In genomic region chr12:104976703-104977102, GRCh38 we compare ENCODE assay signal across 21 cellular contexts. TPM values are rescaled to one million over a fixed set of nuclear protein-coding genes. Genes with fewer than 3 reads are reported as not detected.
DNase-seq lines count a peak whose midpoint lies in the region; ATAC-seq, FAIRE-seq and TF ChIP-seq lines count a peak whose summit lies in the region.
"Had no signal": no experiment of that assay in that cellular context is flagged by ENCODE, and none has a peak within 500 bp of the region (broad histone marks: within the 10 kb centered on the region; RNA-seq: fewer than 3 reads in every experiment).

No MANE protein-coding gene starts in this region.

- no peaks in the 10 kb centered on the region for H3K36me3 Mint-ChIP-seq in H9 (ENCODE audit: insufficient read depth in 1 of 3, low read depth in 3 of 3)

- no peak overlapping the region for H2BK120ac ChIP-seq in H9 (ENCODE audit: low read depth, low read length, poor library complexity, severe bottlenecking)
- H2BK120ac ChIP-seq in H1 (replicated peaks; ENCODE audit: low read depth, low read length) = no peak overlapping the region

- DNase-seq in H9 (peak; percentile 61), OCI-LY7 (ENCODE audit: low spot score) (no peak), H1 (ENCODE audit: low read depth in 1 of 2, low spot score in 2 of 2) (peak in 1 of 2 experiments; percentile 57), esophagus muscularis mucosa (ENCODE audit: extremely low spot score) (no peak), GM19238 (ENCODE audit: insufficient read length, low spot score) (no peak), SW 1271 (lab: John Stamatoyannopoulos, UW) (no peak)
- DNase-seq: BE2C; DMS79 treated with DMSO at 0.1 percent for 48 hours; NCI-H1092; NCI-H1436; NCI-H2029; NCI-H226; NCI-H510A treated with DMSO at 0.1 percent for 48 hours; NCI-H748 treated with DMSO at 0.1 percent for 48 hours; NK-92 treated with Interleukin-12 subunit alpha and Interleukin-12 subunit beta, amount 100 ng/mL, for 24 hours; OCI-M1; Right ventricle myocardium superior had no signal

- no peaks in the 10 kb centered on the region for H3K4me1 ChIP-seq in H9 (ENCODE audit: insufficient read depth, low read length)
- H3K4me1 ChIP-seq in OCI-LY7 (ENCODE audit: insufficient read depth, low read length, poor library complexity, severe bottlenecking) = peaks cover 15% of the 10 kb centered on the region
- no peaks in the 10 kb centered on the region for H3K4me1 ChIP-seq in H1 (replicated peaks in 1 of 4; ENCODE audit: control insufficient read depth in 3 of 4, insufficient read depth in 4 of 4, low read length in 3 of 4)
- H3K4me1 ChIP-seq in esophagus muscularis mucosa = no peaks in the 10 kb centered on the region
- H3K4me1 ChIP-seq: BE2C had no signal

- POLR2A ChIA-PET in OCI-LY7 (lab: Charles Lee) (interaction anchor here (0.6 kb wide), 1 partner anchor 18 kb away, joined by 3 read pairs; no protein-coding TSS in a partner anchor), H1 (lab: Charles Lee; ENCODE audit: partially characterized antibody) (no interaction called here)

- no peak overlapping the region for H3K4me2 ChIP-seq in H9 (ENCODE audit: insufficient read depth, insufficient read length, low read length)
- H3K4me2 ChIP-seq in OCI-LY7 (ENCODE audit: low read length) = no peak overlapping the region
- H3K4me2 ChIP-seq in H1 (ENCODE audit: insufficient read depth in 1 of 2, low read depth in 2 of 2, low read length in 2 of 2) = no peak overlapping the region

- no peaks in the 10 kb centered on the region for H3K4me1 Mint-ChIP-seq in H9

- H3K27me3 ChIP-seq in H9 (ENCODE audit: insufficient read depth, low read length) = no peaks in the 10 kb centered on the region
- no peaks in the 10 kb centered on the region for H3K27me3 ChIP-seq in H1 (replicated peaks in 1 of 4; ENCODE audit: control insufficient read depth in 3 of 4, extremely low read depth in 1 of 4, insufficient read depth in 3 of 4, low read length in 3 of 4)
- H3K27me3 ChIP-seq in esophagus muscularis mucosa = no peaks in the 10 kb centered on the region
- H3K27me3 ChIP-seq: BE2C had no signal

- H2BK12ac ChIP-seq in H9 (ENCODE audit: insufficient read length, low read depth, low read length) (no peak overlapping the region), H1 (ENCODE audit: low read depth, low read length) (no peak overlapping the region)

- peak; percentile 20; the same call in 1 of the 2 replicates for TF ChIP-seq CTCF in 22Rv1 (IDR thresholded peaks at IDR 0.05)
- peak; percentile 58 for TF ChIP-seq CTCF in H9 (conservative IDR thresholded peaks at IDR 0.05)
- peak; percentile 27; the same call in 1 of the 2 replicates for TF ChIP-seq CTCF in OCI-LY7 (conservative IDR thresholded peaks at IDR 0.05; ENCODE audit: low read length)
- peak; percentile 36 to 53 (median 46) for TF ChIP-seq CTCF in H1 (IDR thresholded peaks at IDR 0.05; ENCODE audit: control extremely low read depth in 1 of 3, insufficient read depth in 1 of 3, low read depth in 1 of 3, low read length in 3 of 3)
- TF ChIP-seq CTCF in esophagus muscularis mucosa (IDR thresholded peaks at IDR 0.05) = no peak

- H3K9me2 ChIP-seq in OCI-LY7 (ENCODE audit: insufficient read depth, low read length) = no peaks in the 10 kb centered on the region

- H3K9ac ChIP-seq in H9 (ENCODE audit: extremely low read depth, insufficient read length, low read length) (no peak overlapping the region), H1 (replicated peaks in 1 of 4; ENCODE audit: extremely low read depth in 1 of 4, low read depth in 3 of 4, low read length in 3 of 4) (no peak overlapping the region)

- no TSS peak for BruUV-seq in OCI-LY7 (replicated peaks; lab: Mats Ljungman, UMichigan)

- peaks cover 3% of the 10 kb centered on the region for H3K23me2 ChIP-seq in H9 (ENCODE audit: insufficient read length, low read depth, low read length, poor library complexity, severe bottlenecking)
- H3K23me2 ChIP-seq in H1 (ENCODE audit: low read depth, low read length) = no peaks in the 10 kb centered on the region

- H3K4ac ChIP-seq in H9 (ENCODE audit: low read depth, low read length) = no peak overlapping the region
- no peak overlapping the region for H3K4ac ChIP-seq in H1 (replicated peaks; ENCODE audit: insufficient read length, low read depth, low read length)

- no peak overlapping the region for H2AK5ac ChIP-seq in H9 (ENCODE audit: insufficient read length, low read length)
- no peak overlapping the region for H2AK5ac ChIP-seq in H1 (ENCODE audit: low read depth, low read length)

- TF ChIP-seq POLR2A in H1 (IDR thresholded peaks at IDR 0.05; ENCODE audit: control extremely low read depth in 1 of 2, low read depth in 2 of 2, low read length in 2 of 2) (no peak), esophagus muscularis mucosa (IDR thresholded peaks at IDR 0.05; ENCODE audit: low read depth) (no peak)

- H3K27me3 Mint-ChIP-seq in H9 (ENCODE audit: low read depth) = peaks cover 1% of the 10 kb centered on the region

- H4K20me1 ChIP-seq in H9 (ENCODE audit: control insufficient read depth, insufficient read depth, insufficient read length) = no peaks in the 10 kb centered on the region
- H4K20me1 ChIP-seq in OCI-LY7 (ENCODE audit: insufficient read depth, low read length) = no peaks in the 10 kb centered on the region
- no peaks in the 10 kb centered on the region for H4K20me1 ChIP-seq in H1 (replicated peaks in 1 of 2; ENCODE audit: control insufficient read depth in 1 of 2, insufficient read depth in 2 of 2, low read length in 2 of 2)

- H3K56ac ChIP-seq in H9 (ENCODE audit: insufficient read length, low read depth, low read length) (no peak overlapping the region), H1 (replicated peaks; ENCODE audit: insufficient read length, low read depth, low read length) (no peak overlapping the region)

- TF ChIP-seq RAD21 in H1 (IDR thresholded peaks at IDR 0.05 in 1 of 2, conservative IDR thresholded peaks at IDR 0.05 in 1 of 2; ENCODE audit: low read depth in 2 of 2, low read length in 2 of 2) = peak; percentile 24 to 43; a peak in 3 of 4 replicates

- H3K27ac Mint-ChIP-seq in H9 = no peak overlapping the region

- H4K5ac ChIP-seq in H9 (ENCODE audit: insufficient read length, low read depth, low read length) (no peak overlapping the region), H1 (ENCODE audit: insufficient read length, low read depth, low read length) (no peak overlapping the region)

- no peak for TF ChIP-seq EP300 in H1 (IDR thresholded peaks at IDR 0.05; ENCODE audit: borderline replicate concordance in 1 of 2, low read depth in 2 of 2, low read length in 2 of 2)
- no peak for TF ChIP-seq EP300 in esophagus muscularis mucosa (IDR thresholded peaks at IDR 0.05)

- no peaks in the 10 kb centered on the region for H3K9me3 ChIP-seq in H9 (ENCODE audit: control insufficient read depth, low read depth, low read length)
- no peaks in the 10 kb centered on the region for H3K9me3 ChIP-seq in OCI-LY7 (ENCODE audit: low read length)
- H3K9me3 ChIP-seq in H1 (ENCODE audit: insufficient read depth in 2 of 2, low read depth in 1 of 2, low read length in 1 of 2) = no peaks in the 10 kb centered on the region
- no peaks in the 10 kb centered on the region for H3K9me3 ChIP-seq in esophagus muscularis mucosa
- H3K9me3 ChIP-seq: BE2C had no signal

- no peak for ATAC-seq in HG02970 (IDR thresholded peaks at IDR 0.05; ENCODE audit: low FRiP score, unreplicated experiment)
- ATAC-seq: GM12878 had no signal

- H3K14ac ChIP-seq in H9 (ENCODE audit: insufficient read depth, low read length) (no peak overlapping the region), H1 (ENCODE audit: insufficient read length) (no peak overlapping the region)

- no peak overlapping the region for H3T11ph ChIP-seq in H9 (ENCODE audit: low read length)

- H3K79me2 ChIP-seq in H9 (ENCODE audit: insufficient read depth, low read length) (no peaks in the 10 kb centered on the region), OCI-LY7 (ENCODE audit: insufficient read depth, low read depth, low read length) (no peaks in the 10 kb centered on the region), H1 (ENCODE audit: control insufficient read depth in 1 of 2, insufficient read depth in 2 of 2, low read length in 2 of 2) (no peaks in the 10 kb centered on the region)

- H3K18ac ChIP-seq in H9 (ENCODE audit: insufficient read length, low read depth, low read length) = no peak overlapping the region
- H3K18ac ChIP-seq in H1 (ENCODE audit: extremely low read depth, low read length) = no peak overlapping the region

- no peak overlapping the region for H3K4me3 ChIP-seq in OCI-LY7 (ENCODE audit: low read depth, low read length, poor library complexity, severe bottlenecking)
- no peak overlapping the region for H3K4me3 ChIP-seq in H1 (ENCODE audit: extremely low read depth in 1 of 4, insufficient read depth in 2 of 4, low read depth in 3 of 4, low read length in 4 of 4)
- no peak overlapping the region for H3K4me3 ChIP-seq in esophagus muscularis mucosa
- H3K4me3 ChIP-seq: GM12878 had no signal

- intact Hi-C loops in OCI-LY7 (cut with micrococcal nuclease; ENCODE audit: unreplicated experiment) (no loop called here), esophagus muscularis mucosa (cut with DNase I) (no loop called here)

- no peaks in the 10 kb centered on the region for H3K9me3 Mint-ChIP-seq in H9

- H2AFZ ChIP-seq in H9 (ENCODE audit: low read length) (no peak overlapping the region), OCI-LY7 (ENCODE audit: low read length) (no peak overlapping the region), H1 (ENCODE audit: low read length) (no peak overlapping the region)

- FAIRE-seq in H1 (lab: Jason Lieb, UNC) = no peak
- FAIRE-seq: A204.1, GM12878 had no signal

- H3K27ac ChIP-seq in 22Rv1 = no peak overlapping the region
- no peak overlapping the region for H3K27ac ChIP-seq in H9 (ENCODE audit: insufficient read length, low read depth, low read length)
- H3K27ac ChIP-seq in OCI-LY7 (ENCODE audit: low read depth, low read length, poor library complexity, severe bottlenecking) = no peak overlapping the region
- H3K27ac ChIP-seq in H1 (ENCODE audit: low read depth, low read length) = no peak overlapping the region
- no peak overlapping the region for H3K27ac ChIP-seq in esophagus muscularis mucosa (replicated peaks in 1 of 4)

- H3K36me3 ChIP-seq in OCI-LY7 (ENCODE audit: insufficient read depth, low read length) (no peaks in the 10 kb centered on the region), H1 (ENCODE audit: control insufficient read depth in 2 of 4, insufficient read depth in 4 of 4, low read length in 3 of 4) (no peaks in the 10 kb centered on the region), esophagus muscularis mucosa (no peaks in the 10 kb centered on the region)
- H3K36me3 ChIP-seq: BE2C had no signal

- no CpG with 5 or more reads among the region's 8 CpGs for WGBS in H9 (ENCODE audit: extremely low coverage, insufficient read length, low lambda C conversion rate)
- WGBS in H1 (ENCODE audit: extremely low coverage in 1 of 2, insufficient coverage in 1 of 2, insufficient read length in 1 of 2, insufficient replicate concordance in 2 of 2, low coverage in 1 of 2, low lambda C conversion rate in 2 of 2, missing lambda C conversion rate in 1 of 2), 2 experiments = 68% methylated on average over 8 of the region's 8 CpGs; no CpG with 5 or more reads in 1 of the 2 experiments
- 83% methylated on average over 7 of the region's 8 CpGs for WGBS in esophagus muscularis mucosa

- H2BK20ac ChIP-seq in H9 (ENCODE audit: low read depth, low read length, poor library complexity, severe bottlenecking) (no peak overlapping the region), H1 (ENCODE audit: low read length) (no peak overlapping the region)

- H3K79me1 ChIP-seq in H9 (ENCODE audit: insufficient read depth, low read depth, low read length, poor library complexity, severe bottlenecking) (no peaks in the 10 kb centered on the region), H1 (ENCODE audit: low read depth, low read length) (no peaks in the 10 kb centered on the region)

- H4K91ac ChIP-seq in H9 (ENCODE audit: insufficient read length, low read depth, low read length) = no peak overlapping the region
- H4K91ac ChIP-seq in H1 (replicated peaks; ENCODE audit: insufficient read length, low read length) = no peak overlapping the region

- H2BK15ac ChIP-seq in H9 (ENCODE audit: low read depth, low read length) (no peak overlapping the region), H1 (ENCODE audit: low read length) (no peak overlapping the region)

- H2BK5ac ChIP-seq in H9 (ENCODE audit: insufficient read length, low read length) (no peak overlapping the region), H1 (ENCODE audit: low read depth, low read length) (no peak overlapping the region)

- H3K4me3 Mint-ChIP-seq in H9 = no peak overlapping the region

- CTCF ChIA-PET in OCI-LY7 (lab: Charles Lee; ENCODE audit: unreplicated experiment) = no interaction called here
- CTCF ChIA-PET in H1 (lab: Charles Lee; ENCODE audit: partially characterized antibody) = interaction anchor here (1.0 to 2.2 kb wide), 6 partner anchors 9 to 53 kb away, joined by 3 to 10 read pairs (median 6); partner anchors contain the start of gene NOPCHAP1

- H3K23ac ChIP-seq in H9 (ENCODE audit: insufficient read length, low read depth, low read length) (no peak overlapping the region), H1 (ENCODE audit: insufficient read length) (no peak overlapping the region)

- H4K8ac ChIP-seq in H9 (replicated peaks; ENCODE audit: insufficient read length, low read depth, low read length) = no peak overlapping the region
- no peak overlapping the region for H4K8ac ChIP-seq in H1 (ENCODE audit: extremely low read depth, insufficient read depth, low read length)

RNA-seq across cellular contexts. Expression of gene NOPCHAP1, which starts 9.4 kb away (rescaled TPM):
- total RNA-seq in H9 (2021) (49.3 and 54.1 TPM in 2 replicates), OCI-LY7 (2022) (30.3 and 33.9 TPM in 2 replicates), esophagus muscularis mucosa (1 to 10 TPM; 4.6 to 7.9 (median 5.5) TPM)
- total RNA-seq in OCI-LY7 (2014; rRNA removed; shearing (Covaris generic)) = 12.1 and 15.2 TPM in 2 replicates
- 39.5 and 43.7 TPM in 2 replicates for total RNA-seq in H1 (2021; fragmentation: NEBNext Ultra II Directional; extraction: Animal tissue kit (Norgen Biotek cat#: 25700))
- polyA plus RNA-seq in H1 (2011; rRNA removed) = 14.9 and 17.2 TPM in 2 replicates
- 16.0 TPM for polyA plus RNA-seq in H1 (2011; cell fraction: cytosol; rRNA removed)
- 19.5 TPM for polyA plus RNA-seq in H1 (2011; cell fraction: nucleus; rRNA removed)
- polyA plus RNA-seq in H1 (2012, experiment 1 of 2) = 19.2 to 51.3 TPM (median 39.9 TPM) in 4 replicates
- 11.9 TPM for polyA plus RNA-seq in H1 (2012, experiment 2 of 2)
- polyA plus RNA-seq in H1 (2013, experiment 1 of 2) = 30.6 TPM
- 33.2 TPM for polyA plus RNA-seq in H1 (2013, experiment 2 of 2)
- polyA minus RNA-seq in H1 (2011; rRNA and poly(A)+ RNA removed) = 18.7 and 21.9 TPM in 2 replicates
- 21.9 TPM for polyA minus RNA-seq in H1 (2011; cell fraction: cytosol; rRNA and poly(A)+ RNA removed)
- 21.9 TPM for polyA minus RNA-seq in H1 (2011; cell fraction: nucleus; rRNA and poly(A)+ RNA removed)

RNA-seq across cellular contexts. Expression of gene SLC41A2, which starts 18.6 kb away (rescaled TPM):
- total RNA-seq in H9 (2021) = 4.3 and 4.6 TPM in 2 replicates
- total RNA-seq in OCI-LY7 (2014; rRNA removed; shearing (Covaris generic)) = 4.6 and 5.3 TPM in 2 replicates
- 13.1 and 16.4 TPM in 2 replicates for total RNA-seq in OCI-LY7 (2022)
- total RNA-seq in H1 (2021; fragmentation: NEBNext Ultra II Directional; extraction: Animal tissue kit (Norgen Biotek cat#: 25700)) = 3.0 and 4.7 TPM in 2 replicates
- 0.66 and 0.79 TPM in 2 replicates for polyA plus RNA-seq in H1 (2011; rRNA removed)
- polyA plus RNA-seq in H1 (2011; cell fraction: cytosol; rRNA removed) = 0.62 TPM
- 0.09 TPM for polyA plus RNA-seq in H1 (2011; cell fraction: nucleus; rRNA removed)
- polyA plus RNA-seq in H1 (2012, experiment 1 of 2) = 0.76 to 1.1 TPM (median 0.83 TPM) in 4 replicates
- 0.24 TPM for polyA plus RNA-seq in H1 (2012, experiment 2 of 2)
- polyA plus RNA-seq in H1 (2013, experiment 1 of 2) = 2.3 TPM
- 2.6 TPM for polyA plus RNA-seq in H1 (2013, experiment 2 of 2)
- polyA minus RNA-seq in H1 (2011; rRNA and poly(A)+ RNA removed) = 0.85 and 2.0 TPM in 2 replicates
- 1.2 TPM for polyA minus RNA-seq in H1 (2011; cell fraction: cytosol; rRNA and poly(A)+ RNA removed)
- 2.1 TPM for polyA minus RNA-seq in H1 (2011; cell fraction: nucleus; rRNA and poly(A)+ RNA removed)
- total RNA-seq in esophagus muscularis mucosa = 10 to 100 TPM; 22.4 to 27.8 (median 23.9) TPM

Comparison
In these comparisons a context has a peak if more than half of its experiments do, and no peak if none do; other contexts are left out.
1. CTCF ChIP-seq: peak in 22Rv1 (single experiment), H9 (single experiment), OCI-LY7 (single experiment) and H1 (3 of 3); none in esophagus muscularis mucosa (0 of 3).